In the genomic region with DNA sequence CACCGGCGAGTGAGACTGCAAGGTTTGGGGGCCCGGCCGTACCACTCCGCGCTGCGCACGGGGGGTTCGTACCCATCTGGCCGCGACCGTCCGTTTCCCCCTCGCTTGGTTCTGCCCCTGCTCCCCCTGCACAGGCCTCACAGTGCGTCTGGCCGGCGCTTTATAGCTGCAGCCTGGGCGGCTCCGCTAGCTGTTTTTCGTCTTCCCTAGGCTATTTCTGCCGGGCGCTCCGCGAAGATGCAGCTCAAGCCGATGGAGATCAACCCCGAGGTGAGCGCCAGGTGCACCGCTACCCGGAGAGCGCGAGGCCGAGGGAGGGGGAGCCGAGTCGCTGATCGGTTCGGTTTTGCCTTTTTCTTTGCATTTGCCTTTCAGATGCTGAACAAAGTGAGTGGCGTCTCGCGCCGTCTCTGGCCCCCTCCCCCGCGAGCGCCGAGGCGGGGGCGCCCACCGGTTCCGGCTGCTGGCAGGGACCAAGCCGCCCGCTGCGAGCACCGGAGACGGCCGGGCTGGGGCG, we compare ENCODE assay signal across 8 cellular contexts. TPM values are rescaled to one million over a fixed set of nuclear protein-coding genes. Genes with fewer than 3 reads are reported as not detected.
DNase-seq lines count a peak whose midpoint lies in the region; ATAC-seq and TF ChIP-seq lines count a peak whose summit lies in the region.

Gene UCHL1 (plus strand): TSS at position 189 of the 517 bp plus-strand sequence. CDS start 49 bp downstream, at position 238.

- peaks cover 15% of the 10 kb centered on the region for H3K4me1 Mint-ChIP-seq in progenitor cell of endocrine pancreas (ENCODE audit: low read depth)

- H3K36me3 Mint-ChIP-seq in progenitor cell of endocrine pancreas (ENCODE audit: insufficient read depth): peaks cover 9% of the 10 kb centered on the region

- in situ Hi-C loops in ACHN (cut with HindIII; ENCODE audit: low pct_ligation_motif_present, low pct_unique_long_range_greater_than_20kb, low sequenced_read_pairs): no loop called here

- H3K9me3 Mint-ChIP-seq in progenitor cell of endocrine pancreas (ENCODE audit: low read depth): no peaks in the 10 kb centered on the region

- no peak for TF ChIP-seq CTCF in progenitor cell of endocrine pancreas (IDR thresholded peaks at IDR 0.05; ENCODE audit: unreplicated experiment)

- ATAC-seq in HG03060 (IDR thresholded peaks at IDR 0.05; ENCODE audit: low read depth, unreplicated experiment): peak; percentile 45

- peak within 1 kb of the TSS; percentile 95 for H3K27ac Mint-ChIP-seq in progenitor cell of endocrine pancreas

- peaks cover 15% of the 10 kb centered on the region for H3K27me3 Mint-ChIP-seq in progenitor cell of endocrine pancreas

- H3K4me3 Mint-ChIP-seq in progenitor cell of endocrine pancreas (ENCODE audit: low read depth): peak within 1 kb of the TSS; percentile 88

- DNase-seq in activated T-cell treated with anti-CD3 and anti-CD28 coated beads for 24 hours (ENCODE audit: low read depth) (peak; percentile 1), NCI-H460 (ENCODE audit: extremely low read depth, low read depth) (peak; percentile 94), astrocyte of the hippocampus (ENCODE audit: low read depth, low spot score) (peak; percentile 92), hepatic stellate cell (ENCODE audit: low spot score) (peak; percentile 16), progenitor cell of endocrine pancreas (ENCODE audit: low spot score, unreplicated experiment) (peak; percentile 79), ACHN (no peak)
- DNase-seq in activated T-cell treated with anti-CD3 and anti-CD28 coated beads, Interleukin-2, amount 50 U/mL, for 1 hour: no peak

RNA-seq across cellular contexts. Expression of gene UCHL1, which starts in this region (rescaled TPM):
- total RNA-seq in NCI-H460 (2014; rRNA removed; shearing (Covaris generic)): 2,874 and 3,041 TPM in 2 replicates
- 4,685 and 4,865 TPM in 2 replicates for polyA plus RNA-seq in NCI-H460 (2014; cell fraction: nucleus; rRNA removed)
- total RNA-seq in progenitor cell of endocrine pancreas: 270 and 317 TPM in 2 replicates

Comparison
In these comparisons a context has a peak if more than half of its experiments do, and no peak if none do; other contexts are left out.
1. DNase-seq: peak in activated T-cell treated with anti-CD3 and anti-CD28 coated beads for 24 hours (single experiment), NCI-H460 (single experiment), astrocyte of the hippocampus (single experiment), hepatic stellate cell (single experiment) and progenitor cell of endocrine pancreas (single experiment); none in activated T-cell treated with anti-CD3 and anti-CD28 coated beads, Interleukin-2, amount 50 U/mL, for 1 hour (single experiment) and ACHN (single experiment).